Comparison of ENCODE assay signal across 16 cellular contexts in genomic region chr17:71530227-71530626, GRCh38.
"Had no signal": no experiment of that assay in that cellular context is flagged by ENCODE, and none has a peak within 500 bp of the region (broad histone marks: within the 10 kb centered on the region; RNA-seq: fewer than 3 reads in every experiment).

No MANE protein-coding gene starts in this region.

- H3K36me3 Mint-ChIP-seq: naive thymus-derived CD8-positive, alpha-beta T cell; type B pancreatic cell had no signal

- H3K4me3 ChIP-seq: mucosa of descending colon, right lobe of liver, suprapubic skin had no signal

- ATAC-seq: effector memory CD8-positive, alpha-beta T cell; mucosa of descending colon; naive thymus-derived CD8-positive, alpha-beta T cell; right lobe of liver; stimulated activated naive CD8-positive, alpha-beta T cell treated with anti-CD3 and anti-CD28 coated beads, Interleukin-15, Interleukin-2, amounts not matched to agents 100 U/mL and 50 U/mL, for 24 hours; T-helper 17 cell had no signal

- H3K9me3 ChIP-seq: mucosa of descending colon, right lobe of liver, suprapubic skin had no signal

- H3K4me1 ChIP-seq: right lobe of liver had no signal

- H3K27ac Mint-ChIP-seq: activated B cell treated with CpG ODN at 0.5 μM for 24 hours; activated CD4-positive, alpha-beta T cell treated with anti-CD3 and anti-CD28 coated beads, Interleukin-2, amount 10 ng/mL, durations not matched to agents 24 days and 14 days; activated naive CD4-positive, alpha-beta T cell treated with anti-CD3 and anti-CD28 coated beads for 36 hours; effector memory CD8-positive, alpha-beta T cell; naive thymus-derived CD8-positive, alpha-beta T cell; progenitor cell of endocrine pancreas; T-helper 17 cell; type B pancreatic cell had no signal

- H3K27ac ChIP-seq: right lobe of liver, suprapubic skin had no signal

- DNase-seq: activated B cell treated with CpG ODN at 0.5 μM for 24 hours; activated CD4-positive, alpha-beta T cell treated with anti-CD3 and anti-CD28 coated beads, Interleukin-2, amount 10 ng/mL, durations not matched to agents 24 days and 14 days; activated CD8-positive, alpha-beta memory T cell treated with anti-CD3 and anti-CD28 coated beads for 24 hours; activated naive CD4-positive, alpha-beta T cell treated with anti-CD3 and anti-CD28 coated beads for 36 hours; effector memory CD8-positive, alpha-beta T cell; head of caudate nucleus; mucosa of descending colon; naive thymus-derived CD8-positive, alpha-beta T cell; nucleus accumbens; right lobe of liver; stimulated activated CD4-positive, alpha-beta T cell treated with anti-CD3 and anti-CD28 coated beads, Interleukin-2, amount 100 ng/mL, for 24 hours; stimulated activated naive CD8-positive, alpha-beta T cell treated with anti-CD3 and anti-CD28 coated beads, Interleukin-15, Interleukin-2, amounts not matched to agents 100 U/mL and 50 U/mL, for 24 hours; T-helper 17 cell had no signal

- H3K36me3 ChIP-seq: right lobe of liver, suprapubic skin had no signal

- H3K27me3 ChIP-seq: right lobe of liver, suprapubic skin had no signal

- H3K9me3 Mint-ChIP-seq: activated B cell treated with CpG ODN at 0.5 μM for 24 hours; activated CD4-positive, alpha-beta T cell treated with anti-CD3 and anti-CD28 coated beads, Interleukin-2, amount 10 ng/mL, durations not matched to agents 24 days and 14 days had no signal

- H3K4me3 Mint-ChIP-seq: activated B cell treated with CpG ODN at 0.5 μM for 24 hours; activated CD4-positive, alpha-beta T cell treated with anti-CD3 and anti-CD28 coated beads, Interleukin-2, amount 10 ng/mL, durations not matched to agents 24 days and 14 days; activated naive CD4-positive, alpha-beta T cell treated with anti-CD3 and anti-CD28 coated beads for 36 hours; effector memory CD8-positive, alpha-beta T cell; naive thymus-derived CD8-positive, alpha-beta T cell; T-helper 17 cell; type B pancreatic cell had no signal

- H3K4me1 Mint-ChIP-seq: activated B cell treated with CpG ODN at 0.5 μM for 24 hours; activated CD4-positive, alpha-beta T cell treated with anti-CD3 and anti-CD28 coated beads, Interleukin-2, amount 10 ng/mL, durations not matched to agents 24 days and 14 days; naive thymus-derived CD8-positive, alpha-beta T cell; T-helper 17 cell had no signal
